In genomic region chr10:88313897-88314296, GRCh38 we compare ENCODE assay signal across 18 cellular contexts.
"Had no signal": no experiment of that assay in that cellular context is flagged by ENCODE, and none has a peak within 500 bp of the region (broad histone marks: within the 10 kb centered on the region; RNA-seq: fewer than 3 reads in every experiment).

No MANE protein-coding gene starts in this region.

- DNase-seq: effector memory CD4-positive, alpha-beta T cell; heart left ventricle; hypothalamus; kidney glomerular epithelial cell; mesendoderm; naive B cell; occipital lobe; pancreas; right cardiac atrium; stimulated activated CD4-positive, alpha-beta T cell treated with anti-CD3 and anti-CD28 coated beads, Interleukin-2, amount 100 ng/mL, for 48 hours; transverse colon had no signal

- H3K27ac ChIP-seq: heart left ventricle, pancreas, thoracic aorta, transverse colon had no signal

- H3K27me3 ChIP-seq: heart left ventricle, pancreas, transverse colon had no signal

- FAIRE-seq: endometrium, pancreas had no signal

- H3K9me3 ChIP-seq: pancreas had no signal

- H3K27ac Mint-ChIP-seq: nephron; progenitor cell of endocrine pancreas; stimulated activated naive CD8-positive, alpha-beta T cell treated with anti-CD3 and anti-CD28 coated beads, Interleukin-15, Interleukin-2, amounts not matched to agents 100 ng/mL and 50 ng/mL, for 24 hours had no signal

- H3K4me3 ChIP-seq: heart left ventricle, pancreas, smooth muscle cell, thoracic aorta, transverse colon had no signal

- H3K4me3 Mint-ChIP-seq: naive B cell; nephron; stimulated activated naive CD8-positive, alpha-beta T cell treated with anti-CD3 and anti-CD28 coated beads, Interleukin-15, Interleukin-2, amounts not matched to agents 100 ng/mL and 50 ng/mL, for 24 hours had no signal

- H3K36me3 ChIP-seq: heart left ventricle, pancreas, thoracic aorta, transverse colon had no signal

- H3K27me3 Mint-ChIP-seq: naive B cell; stimulated activated naive CD8-positive, alpha-beta T cell treated with anti-CD3 and anti-CD28 coated beads, Interleukin-15, Interleukin-2, amounts not matched to agents 100 ng/mL and 50 ng/mL, for 24 hours had no signal

- ATAC-seq: esophagus mucosa, heart left ventricle, pancreas, right cardiac atrium had no signal

- H3K4me1 ChIP-seq: heart left ventricle had no signal
